1 cellular context compared by ENCODE assay signal in the genomic region with DNA sequence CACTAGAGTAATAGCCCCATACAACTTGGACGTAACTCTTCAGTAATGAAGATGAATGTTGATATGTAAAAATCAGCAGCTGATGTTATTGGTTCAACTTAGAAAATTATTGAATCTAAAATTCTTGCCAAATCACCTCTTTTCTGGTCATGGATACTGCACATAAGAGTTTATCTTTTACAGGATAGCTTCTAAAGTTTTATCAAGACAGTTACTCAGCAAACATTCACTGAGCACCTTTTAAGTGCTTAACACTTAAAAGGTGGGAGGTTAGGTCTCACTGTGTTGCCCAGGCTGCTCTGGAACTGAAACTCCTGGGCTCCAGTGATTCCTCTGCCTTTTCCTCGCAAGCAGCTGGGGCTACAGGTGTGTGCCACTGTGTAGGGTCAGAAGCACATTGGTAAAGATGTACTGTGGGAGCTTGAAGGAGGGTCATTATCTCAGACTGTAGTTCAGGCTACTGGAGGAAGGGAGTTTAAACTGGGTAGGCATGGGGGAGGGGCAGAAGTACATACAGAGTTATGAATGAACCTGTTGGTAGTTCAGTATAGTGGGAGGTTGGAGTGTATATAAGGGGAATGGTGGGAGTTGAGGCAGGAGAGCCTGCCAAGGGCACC.
TF ChIP-seq lines count a peak whose summit lies in the region.

No MANE protein-coding gene starts in this region.

TF ChIP-seq in K562, 482 proteins besides CTCF, POLR2A, EP300 and RAD21 (continued from another document and continues in another):
- TF ChIP-seq ZNF408 (CRISPR knock-in tag; IDR thresholded peaks at IDR 0.05; ENCODE audit: low read depth) (no peak), JUN (IDR thresholded peaks at IDR 0.05; ENCODE audit: borderline replicate concordance, low read depth, low read length) (no peak), JUN (CRISPR knock-in tag; IDR thresholded peaks at IDR 0.05; ENCODE audit: borderline replicate concordance) (0 out of 2 replicates have a peak, but pooled peaks have one; percentile 37), KHSRP (IDR thresholded peaks at IDR 0.05) (no peak), ZSCAN29 (IDR thresholded peaks at IDR 0.05) (no peak), EZH2 (IDR thresholded peaks at IDR 0.05; ENCODE audit: borderline replicate concordance, low read depth, low read length) (no peak), TEAD4 (IDR thresholded peaks at IDR 0.05; ENCODE audit: low read length) (no peak), TEAD4 (CRISPR knock-in tag; IDR thresholded peaks at IDR 0.05; ENCODE audit: borderline replicate concordance) (no peak), MCM5 (IDR thresholded peaks at IDR 0.05; ENCODE audit: low read depth) (no peak), ZNF764 (CRISPR knock-in tag; IDR thresholded peaks at IDR 0.05; ENCODE audit: low read depth) (no peak), ZNF224 (CRISPR knock-in tag; IDR thresholded peaks at IDR 0.05) (no peak), SMARCC2 (IDR thresholded peaks at IDR 0.05; ENCODE audit: low read depth) (no peak), FOXK1 (CRISPR knock-in tag; IDR thresholded peaks at IDR 0.05; ENCODE audit: borderline replicate concordance) (no peak), FOXK2 (conservative IDR thresholded peaks at IDR 0.05 in 1 of 2, IDR thresholded peaks at IDR 0.05 in 1 of 2; ENCODE audit: low read depth in 2 of 2) (no peak), HEY1 (CRISPR knock-in tag; IDR thresholded peaks at IDR 0.05; ENCODE audit: borderline replicate concordance) (no peak), SRSF3 (IDR thresholded peaks at IDR 0.05; ENCODE audit: insufficient read depth, low read length) (no peak), ZNF316 (IDR thresholded peaks at IDR 0.05) (0 out of 2 replicates have a peak, but pooled peaks have one; percentile 4), RAD51 (IDR thresholded peaks at IDR 0.05; ENCODE audit: borderline replicate concordance, low read depth) (0 out of 2 replicates have a peak, but pooled peaks have one; percentile 7), MTA2 (IDR thresholded peaks at IDR 0.05; ENCODE audit: low read depth) (no peak), JUND (IDR thresholded peaks at IDR 0.05; ENCODE audit: borderline replicate concordance, low read depth, low read length) (no peak), JUND (tag; IDR thresholded peaks at IDR 0.05; ENCODE audit: borderline replicate concordance, low read depth, low read length) (no peak), SREBF1 (IDR thresholded peaks at IDR 0.05; ENCODE audit: borderline replicate concordance, low read depth, low read length) (no peak), ZNF668 (CRISPR knock-in tag; IDR thresholded peaks at IDR 0.05) (no peak), ZNF551 (CRISPR knock-in tag; IDR thresholded peaks at IDR 0.05) (no peak), EP400 (IDR thresholded peaks at IDR 0.05) (0 out of 2 replicates have a peak, but pooled peaks have one; percentile 5), GABPB2 (CRISPR knock-in tag; conservative IDR thresholded peaks at IDR 0.05) (no peak), TGIF2 (CRISPR knock-in tag; IDR thresholded peaks at IDR 0.05) (no peak), HLTF (IDR thresholded peaks at IDR 0.05) (0 out of 2 replicates have a peak, but pooled peaks have one; percentile 53), MECOM (CRISPR knock-in tag; IDR thresholded peaks at IDR 0.05) (no peak), ZNF133 (CRISPR knock-in tag; IDR thresholded peaks at IDR 0.05) (no peak), WHSC1 (IDR thresholded peaks at IDR 0.05; ENCODE audit: low read length) (no peak), CAMTA2 (CRISPR knock-in tag; conservative IDR thresholded peaks at IDR 0.05) (no peak), SMARCB1 (IDR thresholded peaks at IDR 0.05; ENCODE audit: insufficient read length, low read depth) (no peak), SETDB1 (IDR thresholded peaks at IDR 0.05; ENCODE audit: low read length) (no peak), NCOA2 (IDR thresholded peaks at IDR 0.05; ENCODE audit: partially characterized antibody in 2 of 2) (no peak), ZNF695 (CRISPR knock-in tag; IDR thresholded peaks at IDR 0.05) (no peak), CREM (IDR thresholded peaks at IDR 0.05; ENCODE audit: low read depth) (no peak), MAFK (IDR thresholded peaks at IDR 0.05; ENCODE audit: low read length) (no peak), CBFB (CRISPR knock-in tag; IDR thresholded peaks at IDR 0.05) (no peak), FOS (IDR thresholded peaks at IDR 0.05; ENCODE audit: extremely low read depth, insufficient read length) (no peak), OTX1 (CRISPR knock-in tag; IDR thresholded peaks at IDR 0.05) (no peak), ZFP30 (CRISPR knock-in tag; IDR thresholded peaks at IDR 0.05; ENCODE audit: borderline replicate concordance) (no peak), ELF4 (CRISPR knock-in tag; IDR thresholded peaks at IDR 0.05) (no peak), ZNF445 (CRISPR knock-in tag; IDR thresholded peaks at IDR 0.05; ENCODE audit: low read depth) (no peak), MTF1 (CRISPR knock-in tag; IDR thresholded peaks at IDR 0.05; ENCODE audit: borderline replicate concordance) (no peak)
- TF ChIP-seq, protein P1, sequence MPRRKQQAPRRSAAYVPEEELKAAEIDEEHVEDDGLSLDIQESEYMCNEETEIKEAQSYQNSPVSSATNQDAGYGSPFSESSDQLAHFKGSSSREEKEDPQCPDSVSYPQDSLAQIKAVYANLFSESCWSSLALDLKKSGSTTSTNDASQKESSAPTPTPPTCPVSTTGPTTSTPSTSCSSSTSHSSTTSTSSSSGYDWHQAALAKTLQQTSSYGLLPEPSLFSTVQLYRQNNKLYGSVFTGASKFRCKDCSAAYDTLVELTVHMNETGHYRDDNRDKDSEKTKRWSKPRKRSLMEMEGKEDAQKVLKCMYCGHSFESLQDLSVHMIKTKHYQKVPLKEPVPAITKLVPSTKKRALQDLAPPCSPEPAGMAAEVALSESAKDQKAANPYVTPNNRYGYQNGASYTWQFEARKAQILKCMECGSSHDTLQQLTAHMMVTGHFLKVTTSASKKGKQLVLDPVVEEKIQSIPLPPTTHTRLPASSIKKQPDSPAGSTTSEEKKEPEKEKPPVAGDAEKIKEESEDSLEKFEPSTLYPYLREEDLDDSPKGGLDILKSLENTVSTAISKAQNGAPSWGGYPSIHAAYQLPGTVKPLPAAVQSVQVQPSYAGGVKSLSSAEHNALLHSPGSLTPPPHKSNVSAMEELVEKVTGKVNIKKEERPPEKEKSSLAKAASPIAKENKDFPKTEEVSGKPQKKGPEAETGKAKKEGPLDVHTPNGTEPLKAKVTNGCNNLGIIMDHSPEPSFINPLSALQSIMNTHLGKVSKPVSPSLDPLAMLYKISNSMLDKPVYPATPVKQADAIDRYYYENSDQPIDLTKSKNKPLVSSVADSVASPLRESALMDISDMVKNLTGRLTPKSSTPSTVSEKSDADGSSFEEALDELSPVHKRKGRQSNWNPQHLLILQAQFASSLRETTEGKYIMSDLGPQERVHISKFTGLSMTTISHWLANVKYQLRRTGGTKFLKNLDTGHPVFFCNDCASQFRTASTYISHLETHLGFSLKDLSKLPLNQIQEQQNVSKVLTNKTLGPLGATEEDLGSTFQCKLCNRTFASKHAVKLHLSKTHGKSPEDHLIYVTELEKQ (CRISPR knock-in tag; IDR thresholded peaks at IDR 0.05) = no peak
- TF ChIP-seq, protein P2, sequence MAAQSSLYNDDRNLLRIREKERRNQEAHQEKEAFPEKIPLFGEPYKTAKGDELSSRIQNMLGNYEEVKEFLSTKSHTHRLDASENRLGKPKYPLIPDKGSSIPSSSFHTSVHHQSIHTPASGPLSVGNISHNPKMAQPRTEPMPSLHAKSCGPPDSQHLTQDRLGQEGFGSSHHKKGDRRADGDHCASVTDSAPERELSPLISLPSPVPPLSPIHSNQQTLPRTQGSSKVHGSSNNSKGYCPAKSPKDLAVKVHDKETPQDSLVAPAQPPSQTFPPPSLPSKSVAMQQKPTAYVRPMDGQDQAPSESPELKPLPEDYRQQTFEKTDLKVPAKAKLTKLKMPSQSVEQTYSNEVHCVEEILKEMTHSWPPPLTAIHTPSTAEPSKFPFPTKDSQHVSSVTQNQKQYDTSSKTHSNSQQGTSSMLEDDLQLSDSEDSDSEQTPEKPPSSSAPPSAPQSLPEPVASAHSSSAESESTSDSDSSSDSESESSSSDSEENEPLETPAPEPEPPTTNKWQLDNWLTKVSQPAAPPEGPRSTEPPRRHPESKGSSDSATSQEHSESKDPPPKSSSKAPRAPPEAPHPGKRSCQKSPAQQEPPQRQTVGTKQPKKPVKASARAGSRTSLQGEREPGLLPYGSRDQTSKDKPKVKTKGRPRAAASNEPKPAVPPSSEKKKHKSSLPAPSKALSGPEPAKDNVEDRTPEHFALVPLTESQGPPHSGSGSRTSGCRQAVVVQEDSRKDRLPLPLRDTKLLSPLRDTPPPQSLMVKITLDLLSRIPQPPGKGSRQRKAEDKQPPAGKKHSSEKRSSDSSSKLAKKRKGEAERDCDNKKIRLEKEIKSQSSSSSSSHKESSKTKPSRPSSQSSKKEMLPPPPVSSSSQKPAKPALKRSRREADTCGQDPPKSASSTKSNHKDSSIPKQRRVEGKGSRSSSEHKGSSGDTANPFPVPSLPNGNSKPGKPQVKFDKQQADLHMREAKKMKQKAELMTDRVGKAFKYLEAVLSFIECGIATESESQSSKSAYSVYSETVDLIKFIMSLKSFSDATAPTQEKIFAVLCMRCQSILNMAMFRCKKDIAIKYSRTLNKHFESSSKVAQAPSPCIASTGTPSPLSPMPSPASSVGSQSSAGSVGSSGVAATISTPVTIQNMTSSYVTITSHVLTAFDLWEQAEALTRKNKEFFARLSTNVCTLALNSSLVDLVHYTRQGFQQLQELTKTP (IDR thresholded peaks at IDR 0.05; ENCODE audit: low read depth in 1 of 2, partially characterized antibody in 2 of 2) = no peak
- TF ChIP-seq, protein P3, sequence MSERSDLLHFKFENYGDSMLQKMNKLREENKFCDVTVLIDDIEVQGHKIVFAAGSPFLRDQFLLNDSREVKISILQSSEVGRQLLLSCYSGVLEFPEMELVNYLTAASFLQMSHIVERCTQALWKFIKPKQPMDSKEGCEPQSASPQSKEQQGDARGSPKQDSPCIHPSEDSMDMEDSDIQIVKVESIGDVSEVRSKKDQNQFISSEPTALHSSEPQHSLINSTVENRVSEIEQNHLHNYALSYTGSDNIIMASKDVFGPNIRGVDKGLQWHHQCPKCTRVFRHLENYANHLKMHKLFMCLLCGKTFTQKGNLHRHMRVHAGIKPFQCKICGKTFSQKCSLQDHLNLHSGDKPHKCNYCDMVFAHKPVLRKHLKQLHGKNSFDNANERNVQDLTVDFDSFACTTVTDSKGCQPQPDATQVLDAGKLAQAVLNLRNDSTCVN (CRISPR knock-in tag; IDR thresholded peaks at IDR 0.05) = no peak
- TF ChIP-seq, protein P4, sequence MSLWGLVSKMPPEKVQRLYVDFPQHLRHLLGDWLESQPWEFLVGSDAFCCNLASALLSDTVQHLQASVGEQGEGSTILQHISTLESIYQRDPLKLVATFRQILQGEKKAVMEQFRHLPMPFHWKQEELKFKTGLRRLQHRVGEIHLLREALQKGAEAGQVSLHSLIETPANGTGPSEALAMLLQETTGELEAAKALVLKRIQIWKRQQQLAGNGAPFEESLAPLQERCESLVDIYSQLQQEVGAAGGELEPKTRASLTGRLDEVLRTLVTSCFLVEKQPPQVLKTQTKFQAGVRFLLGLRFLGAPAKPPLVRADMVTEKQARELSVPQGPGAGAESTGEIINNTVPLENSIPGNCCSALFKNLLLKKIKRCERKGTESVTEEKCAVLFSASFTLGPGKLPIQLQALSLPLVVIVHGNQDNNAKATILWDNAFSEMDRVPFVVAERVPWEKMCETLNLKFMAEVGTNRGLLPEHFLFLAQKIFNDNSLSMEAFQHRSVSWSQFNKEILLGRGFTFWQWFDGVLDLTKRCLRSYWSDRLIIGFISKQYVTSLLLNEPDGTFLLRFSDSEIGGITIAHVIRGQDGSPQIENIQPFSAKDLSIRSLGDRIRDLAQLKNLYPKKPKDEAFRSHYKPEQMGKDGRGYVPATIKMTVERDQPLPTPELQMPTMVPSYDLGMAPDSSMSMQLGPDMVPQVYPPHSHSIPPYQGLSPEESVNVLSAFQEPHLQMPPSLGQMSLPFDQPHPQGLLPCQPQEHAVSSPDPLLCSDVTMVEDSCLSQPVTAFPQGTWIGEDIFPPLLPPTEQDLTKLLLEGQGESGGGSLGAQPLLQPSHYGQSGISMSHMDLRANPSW (CRISPR knock-in tag; IDR thresholded peaks at IDR 0.05) = no peak
- TF ChIP-seq, protein P5, sequence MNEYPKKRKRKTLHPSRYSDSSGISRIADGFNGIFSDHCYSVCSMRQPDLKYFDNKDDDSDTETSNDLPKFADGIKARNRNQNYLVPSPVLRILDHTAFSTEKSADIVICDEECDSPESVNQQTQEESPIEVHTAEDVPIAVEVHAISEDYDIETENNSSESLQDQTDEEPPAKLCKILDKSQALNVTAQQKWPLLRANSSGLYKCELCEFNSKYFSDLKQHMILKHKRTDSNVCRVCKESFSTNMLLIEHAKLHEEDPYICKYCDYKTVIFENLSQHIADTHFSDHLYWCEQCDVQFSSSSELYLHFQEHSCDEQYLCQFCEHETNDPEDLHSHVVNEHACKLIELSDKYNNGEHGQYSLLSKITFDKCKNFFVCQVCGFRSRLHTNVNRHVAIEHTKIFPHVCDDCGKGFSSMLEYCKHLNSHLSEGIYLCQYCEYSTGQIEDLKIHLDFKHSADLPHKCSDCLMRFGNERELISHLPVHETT (CRISPR knock-in tag; conservative IDR thresholded peaks at IDR 0.05 in 1 of 2, IDR thresholded peaks at IDR 0.05 in 1 of 2) = no peak
- TF ChIP-seq, protein P6, sequence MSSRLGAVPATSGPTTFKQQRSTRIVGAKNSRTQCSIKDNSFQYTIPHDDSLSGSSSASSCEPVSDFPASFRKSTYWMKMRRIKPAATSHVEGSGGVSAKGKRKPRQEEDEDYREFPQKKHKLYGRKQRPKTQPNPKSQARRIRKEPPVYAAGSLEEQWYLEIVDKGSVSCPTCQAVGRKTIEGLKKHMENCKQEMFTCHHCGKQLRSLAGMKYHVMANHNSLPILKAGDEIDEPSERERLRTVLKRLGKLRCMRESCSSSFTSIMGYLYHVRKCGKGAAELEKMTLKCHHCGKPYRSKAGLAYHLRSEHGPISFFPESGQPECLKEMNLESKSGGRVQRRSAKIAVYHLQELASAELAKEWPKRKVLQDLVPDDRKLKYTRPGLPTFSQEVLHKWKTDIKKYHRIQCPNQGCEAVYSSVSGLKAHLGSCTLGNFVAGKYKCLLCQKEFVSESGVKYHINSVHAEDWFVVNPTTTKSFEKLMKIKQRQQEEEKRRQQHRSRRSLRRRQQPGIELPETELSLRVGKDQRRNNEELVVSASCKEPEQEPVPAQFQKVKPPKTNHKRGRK (tag; IDR thresholded peaks at IDR 0.05) = no peak
- TF ChIP-seq, protein P7, sequence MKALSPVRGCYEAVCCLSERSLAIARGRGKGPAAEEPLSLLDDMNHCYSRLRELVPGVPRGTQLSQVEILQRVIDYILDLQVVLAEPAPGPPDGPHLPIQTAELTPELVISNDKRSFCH (CRISPR knock-in tag; IDR thresholded peaks at IDR 0.05) = no peak
- TF ChIP-seq, protein P7 (tag; IDR thresholded peaks at IDR 0.05) = no peak
- TF ChIP-seq, protein P8, sequence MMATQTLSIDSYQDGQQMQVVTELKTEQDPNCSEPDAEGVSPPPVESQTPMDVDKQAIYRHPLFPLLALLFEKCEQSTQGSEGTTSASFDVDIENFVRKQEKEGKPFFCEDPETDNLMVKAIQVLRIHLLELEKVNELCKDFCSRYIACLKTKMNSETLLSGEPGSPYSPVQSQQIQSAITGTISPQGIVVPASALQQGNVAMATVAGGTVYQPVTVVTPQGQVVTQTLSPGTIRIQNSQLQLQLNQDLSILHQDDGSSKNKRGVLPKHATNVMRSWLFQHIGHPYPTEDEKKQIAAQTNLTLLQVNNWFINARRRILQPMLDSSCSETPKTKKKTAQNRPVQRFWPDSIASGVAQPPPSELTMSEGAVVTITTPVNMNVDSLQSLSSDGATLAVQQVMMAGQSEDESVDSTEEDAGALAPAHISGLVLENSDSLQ (IDR thresholded peaks at IDR 0.05) = no peak
